8 cellular contexts compared by ENCODE assay signal in genomic region chr2:96869824-96870630, GRCh38. TPM values are rescaled to one million over a fixed set of nuclear protein-coding genes. Genes with fewer than 3 reads are reported as not detected.
DNase-seq lines count a peak whose midpoint lies in the region; ATAC-seq and TF ChIP-seq lines count a peak whose summit lies in the region.

Gene SEMA4C, minus strand, starts transcription at chr2:96870080. Its CDS starts 2,194 bp downstream, at chr2:96867886.

- TF ChIP-seq CTCF in LNCaP clone FGC (IDR thresholded peaks at IDR 0.05; ENCODE audit: control insufficient read depth, extremely low read depth, insufficient read depth): no peak

- DNase-seq in ELF-1 (ENCODE audit: low read depth, low spot score) (peak; percentile 47), LNCaP clone FGC (ENCODE audit: low read depth) (no peak), lung microvascular endothelial cell (ENCODE audit: low read depth in 2 of 2) (peak in 1 of 2 donors; percentile 67), 8988T (no peak)
- DNase-seq in activated CD4-positive, alpha-beta T cell treated with anti-CD3 and anti-CD28 coated beads, Interleukin-2, amount 50 U/mL, for 1 hour: peak; percentile 58
- DNase-seq in effector CD8-positive, alpha-beta T cell (lab: John Stamatoyannopoulos, UW): peak; percentile 42
- DNase-seq in stimulated activated naive CD4-positive, alpha-beta T cell (lab: John Stamatoyannopoulos, UW): peak; percentile 41 to 74 (median 62)

- peak within 1 kb of the TSS; percentile 70 for H3K4me3 ChIP-seq in LNCaP clone FGC (ENCODE audit: low read depth, low read length)

- ATAC-seq in HG03521 (IDR thresholded peaks at IDR 0.05; ENCODE audit: unreplicated experiment): no peak

RNA-seq across cellular contexts. Expression of gene SEMA4C, which starts in this region (rescaled TPM):
- total RNA-seq in lung microvascular endothelial cell: 17.9 and 20.8 TPM in 2 replicates

Comparison
In these comparisons a context has a peak if more than half of its experiments do, and no peak if none do; other contexts are left out.
1. DNase-seq: peak in ELF-1 (single experiment), activated CD4-positive, alpha-beta T cell treated with anti-CD3 and anti-CD28 coated beads, Interleukin-2, amount 50 U/mL, for 1 hour (single experiment), effector CD8-positive, alpha-beta T cell (single experiment) and stimulated activated naive CD4-positive, alpha-beta T cell (6 of 6); none in LNCaP clone FGC (single experiment) and 8988T (single experiment).